In genomic region chr7:70585071-70585470, GRCh38 we compare ENCODE assay signal across 1 cellular context.
TF ChIP-seq lines count a peak whose summit lies in the region.

No MANE protein-coding gene starts in this region.

TF ChIP-seq in K562, 482 proteins besides CTCF, POLR2A, EP300 and RAD21:
- no peak for TF ChIP-seq KDM5B (IDR thresholded peaks at IDR 0.05; ENCODE audit: insufficient replicate concordance, low read depth, low read length)
- TF ChIP-seq ZNF324 (CRISPR knock-in tag; IDR thresholded peaks at IDR 0.05) = no peak
- no peak for TF ChIP-seq KLF10 (CRISPR knock-in tag; IDR thresholded peaks at IDR 0.05)
- no peak for TF ChIP-seq STAG1 (CRISPR knock-in tag; IDR thresholded peaks at IDR 0.05; ENCODE audit: borderline replicate concordance)
- TF ChIP-seq XRCC3 (IDR thresholded peaks at IDR 0.05) = no peak
- no peak for TF ChIP-seq MECOM (CRISPR knock-in tag; IDR thresholded peaks at IDR 0.05)
- no peak for TF ChIP-seq HCFC1 (IDR thresholded peaks at IDR 0.05; ENCODE audit: low read depth, low read length)
- TF ChIP-seq PURB (CRISPR knock-in tag; IDR thresholded peaks at IDR 0.05; ENCODE audit: low read depth) = no peak
- TF ChIP-seq BRD4 (IDR thresholded peaks at IDR 0.05) = no peak
- no peak for TF ChIP-seq ATF7 (IDR thresholded peaks at IDR 0.05)
